ENCODE assay signal across 2 cellular contexts in genomic region chr12:41217731-41218130, GRCh38.
TF ChIP-seq lines count a peak whose summit lies in the region.

No MANE protein-coding gene starts in this region.

TF ChIP-seq in liver, 16 proteins besides CTCF, POLR2A, EP300 and RAD21:
- TF ChIP-seq RXRA (IDR thresholded peaks at IDR 0.05) (peak in 1 of 2 donors; percentile 26), SP1 (IDR thresholded peaks at IDR 0.05) (peak; percentile 25), REST (IDR thresholded peaks at IDR 0.05) (peak; percentile 82), TAF1 (conservative IDR thresholded peaks at IDR 0.05) (no peak), NR2F2 (IDR thresholded peaks at IDR 0.05) (peak; percentile 90)
TF ChIP-seq in liver: peak in this region for 4.

TF ChIP-seq in HepG2, 621 proteins besides CTCF, POLR2A, EP300 and RAD21:
- TF ChIP-seq CENPX (CRISPR knock-in tag; IDR thresholded peaks at IDR 0.05) (no peak), HMG20B (CRISPR knock-in tag; conservative IDR thresholded peaks at IDR 0.05) (no peak)
